Comparison of ENCODE assay signal across 1 cellular context in the genomic region with DNA sequence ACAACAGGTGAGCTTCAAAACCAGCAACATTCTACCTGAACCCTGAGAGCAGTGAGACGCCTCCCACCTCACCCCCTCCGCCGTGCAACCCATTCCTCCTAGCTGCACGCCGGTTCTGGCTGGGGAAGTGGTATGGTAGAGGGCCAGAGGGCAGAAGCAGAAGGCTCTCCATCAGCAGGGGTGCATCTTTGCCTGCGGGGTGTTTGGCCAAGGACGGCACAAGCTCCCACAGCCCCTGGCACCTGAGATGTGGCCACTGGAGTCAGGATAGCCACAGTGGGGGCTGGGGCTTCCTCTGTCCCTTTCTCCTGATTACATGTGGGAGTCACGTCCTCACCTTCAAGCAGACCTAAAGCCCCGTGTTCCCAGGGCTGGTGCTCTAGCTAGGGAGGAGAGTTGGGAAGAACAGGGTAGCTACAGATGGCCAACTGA.
TF ChIP-seq lines count a peak whose summit lies in the region.

No MANE protein-coding gene starts in this region.

TF ChIP-seq in endothelial cell of umbilical vein, 7 proteins besides CTCF, POLR2A, EP300 and RAD21:
- TF ChIP-seq GATA2 (IDR thresholded peaks at IDR 0.05; ENCODE audit: insufficient read depth, insufficient read length, low read depth, low read length) (no peak), EZH2 (IDR thresholded peaks at IDR 0.05; ENCODE audit: borderline replicate concordance, low read depth, low read length, severe bottlenecking) (no peak), MYC (IDR thresholded peaks at IDR 0.05; ENCODE audit: low read depth, low read length) (no peak)
